In genomic region chrX:66200855-66201795, GRCh38 we compare ENCODE assay signal across 10 cellular contexts. TPM values are rescaled to one million over a fixed set of nuclear protein-coding genes. Genes with fewer than 3 reads are reported as not detected.
DNase-seq lines count a peak whose midpoint lies in the region; ATAC-seq and TF ChIP-seq lines count a peak whose summit lies in the region.
"Had no signal": no experiment of that assay in that cellular context is flagged by ENCODE, and none has a peak within 500 bp of the region (broad histone marks: within the 10 kb centered on the region; RNA-seq: fewer than 3 reads in every experiment).

No MANE protein-coding gene starts in this region.

- H3K4me1 Mint-ChIP-seq in HFFc6 (ENCODE audit: low read depth) = no peaks in the 10 kb centered on the region
- H3K4me1 Mint-ChIP-seq in activated T-helper 2 cell treated with anti-CD3 and anti-CD28 coated beads, Interferon-gamma antibody, Interleukin-2, Interleukin-4, amounts not matched to agents 10 μg/mL and 5 μg/mL and 100 μg/mL, durations not matched to agents 14 hours and 24 hours and 36 hours (ENCODE audit: low read depth) = peaks cover 23% of the 10 kb centered on the region
- H3K4me1 Mint-ChIP-seq: nephron progenitor cell had no signal

- H3K4me1 ChIP-seq in mucosa of descending colon (ENCODE audit: low read depth) = no peaks in the 10 kb centered on the region

- ATAC-seq in mucosa of descending colon (peak; percentile 84), HG03135 (IDR thresholded peaks at IDR 0.05; ENCODE audit: unreplicated experiment) (no peak)
- no peak for ATAC-seq in stimulated activated naive CD8-positive, alpha-beta T cell treated with anti-CD3 and anti-CD28 coated beads, Interleukin-15, Interleukin-2, amounts not matched to agents 100 U/mL and 50 U/mL, for 24 hours

- H3K9me3 ChIP-seq in mucosa of descending colon = no peaks in the 10 kb centered on the region
- H3K9me3 ChIP-seq: thoracic aorta had no signal

- H3K9me3 Mint-ChIP-seq in HFFc6 = no peaks in the 10 kb centered on the region
- no peaks in the 10 kb centered on the region for H3K9me3 Mint-ChIP-seq in activated T-helper 2 cell treated with anti-CD3 and anti-CD28 coated beads, Interferon-gamma antibody, Interleukin-2, Interleukin-4, amounts not matched to agents 10 μg/mL and 5 μg/mL and 100 μg/mL, durations not matched to agents 14 hours and 24 hours and 36 hours

- H3K36me3 ChIP-seq in mucosa of descending colon (ENCODE audit: low read depth) = no peaks in the 10 kb centered on the region
- H3K36me3 ChIP-seq: thoracic aorta had no signal

- intact Hi-C loops in activated T-helper 2 cell treated with anti-CD3 and anti-CD28 coated beads, Interferon-gamma antibody, Interleukin-2, Interleukin-4, amounts not matched to agents 10 μg/mL and 5 μg/mL and 100 μg/mL, durations not matched to agents 14 hours and 24 hours and 36 hours (cut with micrococcal nuclease) = loop anchor here (10.0 kb wide), 1 partner anchor 166 kb away; no protein-coding TSS in a partner anchor
- intact Hi-C loops in mucosa of descending colon (cut with DNase I, micrococcal nuclease) = no loop called here

- peak; percentile 12 for DNase-seq in EH (ENCODE audit: low read depth)
- peak; percentile 0 for DNase-seq in HFFc6
- no peak for DNase-seq in activated T-helper 2 cell treated with anti-CD3 and anti-CD28 coated beads, Interferon-gamma antibody, Interleukin-2, Interleukin-4, amounts not matched to agents 10 μg/mL and 5 μg/mL and 100 μg/mL, durations not matched to agents 14 hours and 24 hours and 36 hours (ENCODE audit: low spot score)
- peak; percentile 46 to 58 (median 57) for DNase-seq in mucosa of descending colon
- no peak for DNase-seq in kidney glomerular epithelial cell (lab: John Stamatoyannopoulos, UW)
- no peak for DNase-seq in stimulated activated naive CD8-positive, alpha-beta T cell treated with anti-CD3 and anti-CD28 coated beads, Interleukin-15, Interleukin-2, amounts not matched to agents 100 U/mL and 50 U/mL, for 24 hours
- DNase-seq in stimulated activated CD4-positive, alpha-beta T cell treated with anti-CD3 and anti-CD28 coated beads, Interleukin-4, amount 100 ng/mL, for 4 hours = no peak
- DNase-seq: nephron progenitor cell had no signal

- H3K4me3 ChIP-seq in mucosa of descending colon = no peak overlapping the region
- H3K4me3 ChIP-seq: thoracic aorta had no signal

- H3K4me3 Mint-ChIP-seq in HFFc6 = no peak overlapping the region
- no peak overlapping the region for H3K4me3 Mint-ChIP-seq in activated T-helper 2 cell treated with anti-CD3 and anti-CD28 coated beads, Interferon-gamma antibody, Interleukin-2, Interleukin-4, amounts not matched to agents 10 μg/mL and 5 μg/mL and 100 μg/mL, durations not matched to agents 14 hours and 24 hours and 36 hours (ENCODE audit: low read depth)
- H3K4me3 Mint-ChIP-seq: nephron progenitor cell had no signal

- no peak overlapping the region for H3K27ac Mint-ChIP-seq in HFFc6
- H3K27ac Mint-ChIP-seq in activated T-helper 2 cell treated with anti-CD3 and anti-CD28 coated beads, Interferon-gamma antibody, Interleukin-2, Interleukin-4, amounts not matched to agents 10 μg/mL and 5 μg/mL and 100 μg/mL, durations not matched to agents 14 hours and 24 hours and 36 hours = peak overlapping the region; percentile 60

- peak; percentile 62 for TF ChIP-seq CTCF in HFFc6 (IDR thresholded peaks at IDR 0.05)
- no peak for TF ChIP-seq CTCF in mucosa of descending colon (IDR thresholded peaks at IDR 0.05)

- no peaks in the 10 kb centered on the region for H3K27me3 Mint-ChIP-seq in HFFc6 (ENCODE audit: insufficient read depth)
- H3K27me3 Mint-ChIP-seq in activated T-helper 2 cell treated with anti-CD3 and anti-CD28 coated beads, Interferon-gamma antibody, Interleukin-2, Interleukin-4, amounts not matched to agents 10 μg/mL and 5 μg/mL and 100 μg/mL, durations not matched to agents 14 hours and 24 hours and 36 hours (ENCODE audit: low read depth) = no peaks in the 10 kb centered on the region

- no peaks in the 10 kb centered on the region for H3K36me3 Mint-ChIP-seq in HFFc6 (ENCODE audit: low read depth)
- H3K36me3 Mint-ChIP-seq in activated T-helper 2 cell treated with anti-CD3 and anti-CD28 coated beads, Interferon-gamma antibody, Interleukin-2, Interleukin-4, amounts not matched to agents 10 μg/mL and 5 μg/mL and 100 μg/mL, durations not matched to agents 14 hours and 24 hours and 36 hours (ENCODE audit: low read depth) = no peaks in the 10 kb centered on the region

RNA-seq across cellular contexts. Expression of gene HEPH, which starts 37.1 kb away (rescaled TPM):
- not detected for total RNA-seq in HFFc6 (2021; fragmentation: NEBNext Ultra II Directional; extraction: Animal tissue kit (Norgen Biotek cat#: 25700))
- not detected in 2 replicates for total RNA-seq in activated T-helper 2 cell treated with anti-CD3 and anti-CD28 coated beads, Interferon-gamma antibody, Interleukin-2, Interleukin-4, amounts not matched to agents 10 μg/mL and 5 μg/mL and 100 μg/mL, durations not matched to agents 14 hours and 24 hours and 36 hours
- total RNA-seq in mucosa of descending colon = 100 to 1,000 TPM; 160 to 225 (median 187) TPM

Comparison
In these comparisons a context has a peak if more than half of its experiments do, and no peak if none do; other contexts are left out.
1. DNase-seq: peak in EH (single experiment), HFFc6 (single experiment) and mucosa of descending colon (3 of 3); none in activated T-helper 2 cell treated with anti-CD3 and anti-CD28 coated beads, Interferon-gamma antibody, Interleukin-2, Interleukin-4, amounts not matched to agents 10 μg/mL and 5 μg/mL and 100 μg/mL, durations not matched to agents 14 hours and 24 hours and 36 hours (single experiment), kidney glomerular epithelial cell (single experiment), stimulated activated naive CD8-positive, alpha-beta T cell treated with anti-CD3 and anti-CD28 coated beads, Interleukin-15, Interleukin-2, amounts not matched to agents 100 U/mL and 50 U/mL, for 24 hours (single experiment) and stimulated activated CD4-positive, alpha-beta T cell treated with anti-CD3 and anti-CD28 coated beads, Interleukin-4, amount 100 ng/mL, for 4 hours (0 of 2).
2. RNA of gene HEPH, which starts 37.1 kb away (total RNA-seq): 160 to 225 TPM in mucosa of descending colon; not detected in HFFc6 and not detected in activated T-helper 2 cell treated with anti-CD3 and anti-CD28 coated beads, Interferon-gamma antibody, Interleukin-2, Interleukin-4, amounts not matched to agents 10 μg/mL and 5 μg/mL and 100 μg/mL, durations not matched to agents 14 hours and 24 hours and 36 hours; every median in the first group is over 100 times any median in the second.